ENCODE assay signal across 8 cellular contexts in the genomic region with DNA sequence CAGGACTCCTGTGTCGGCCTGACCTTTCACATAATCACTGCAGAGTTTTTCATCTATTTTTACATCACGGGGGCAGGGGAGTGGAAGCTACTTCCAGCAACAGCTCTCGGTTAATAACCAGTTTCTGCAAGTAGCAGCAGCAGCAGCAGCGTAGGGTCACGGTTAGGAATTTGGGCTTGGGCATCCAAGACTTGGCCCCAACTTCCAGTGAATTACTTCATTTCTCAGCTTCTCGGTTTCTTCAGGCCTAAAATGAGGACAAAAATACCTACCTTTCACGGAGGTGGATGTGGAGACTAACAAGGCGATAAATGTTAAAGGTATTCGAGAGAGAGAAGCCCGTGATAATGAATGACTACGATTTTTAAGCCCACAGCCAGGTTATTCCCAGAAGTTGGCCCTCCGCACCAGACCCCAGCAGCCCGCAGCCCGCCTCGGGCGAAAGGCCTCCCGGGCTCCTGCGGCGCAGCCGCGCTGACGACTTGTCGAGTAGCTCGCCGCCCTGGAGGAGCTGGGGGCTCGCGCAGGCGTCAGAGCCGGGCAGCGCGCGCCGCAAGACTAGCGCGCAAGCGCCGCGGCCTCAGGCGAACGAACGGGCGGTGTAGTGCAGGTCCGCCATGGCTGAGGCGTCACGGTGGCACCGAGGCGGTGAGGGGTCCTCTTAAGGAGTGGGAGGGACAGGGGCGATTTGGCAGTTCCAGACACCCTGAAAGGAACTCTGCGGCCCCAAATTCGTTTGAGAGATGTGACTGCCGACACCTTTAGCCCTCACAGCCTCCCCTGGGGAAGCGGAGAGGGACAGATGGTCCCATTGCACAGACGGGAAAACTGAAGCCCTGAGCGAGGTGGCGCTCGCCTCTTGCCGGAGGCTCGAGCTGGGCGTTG. TPM values are rescaled to one million over a fixed set of nuclear protein-coding genes. Genes with fewer than 3 reads are reported as not detected.
A peak's percentile ranks its signal among the peaks of the same experiment; 100 is the strongest.
DNase-seq lines count a peak whose midpoint lies in the region; ATAC-seq and TF ChIP-seq lines count a peak whose summit lies in the region.

A gene (plus strand): TSS at position 583 of the 885 bp plus-strand sequence. CDS start 35 bp downstream, at position 618.

- H3K9me3 ChIP-seq in heart right ventricle (no peaks in the 10 kb centered on the region), upper lobe of left lung (no peaks in the 10 kb centered on the region)

- intact Hi-C loops in heart right ventricle (cut with DNase I): loop anchor here in 5 of 10 donors (2.0 to 10.0 kb wide), 4 partner anchors 30 to 114 kb away; no protein-coding TSS in a partner anchor

- no peaks in the 10 kb centered on the region for H3K27me3 Mint-ChIP-seq in activated naive CD8-positive, alpha-beta T cell treated with anti-CD3 and anti-CD28 coated beads for 36 hours
- no peaks in the 10 kb centered on the region for H3K27me3 Mint-ChIP-seq in progenitor cell of endocrine pancreas

- TF ChIP-seq EP300 in upper lobe of left lung (IDR thresholded peaks at IDR 0.05): no peak

- H3K27ac Mint-ChIP-seq in activated naive CD8-positive, alpha-beta T cell treated with anti-CD3 and anti-CD28 coated beads for 36 hours: peak within 1 kb of the TSS; percentile 95
- peak within 1 kb of the TSS; percentile 39 for H3K27ac Mint-ChIP-seq in progenitor cell of endocrine pancreas

- H3K4me3 ChIP-seq in heart right ventricle (peak within 1 kb of the TSS; percentile 41 to 65 (median 60)), upper lobe of left lung (peak within 1 kb of the TSS in 3 of 4 donors; percentile 44 to 51 (median 51))

- H3K4me1 ChIP-seq in heart right ventricle (peaks cover 0 to 34% (median 22%) of the 10 kb centered on the region in 9 donors), upper lobe of left lung (peaks cover 0 to 11% (median 0%) of the 10 kb centered on the region in 4 donors)

- peaks cover 17% of the 10 kb centered on the region for H3K4me1 Mint-ChIP-seq in activated naive CD8-positive, alpha-beta T cell treated with anti-CD3 and anti-CD28 coated beads for 36 hours
- peaks cover 19% of the 10 kb centered on the region for H3K4me1 Mint-ChIP-seq in progenitor cell of endocrine pancreas (ENCODE audit: low read depth)

- TF ChIP-seq CTCF in heart right ventricle (IDR thresholded peaks at IDR 0.05): peak in 4 of 9 donors; percentile 16 to 40 (median 26)
- TF ChIP-seq CTCF in progenitor cell of endocrine pancreas (IDR thresholded peaks at IDR 0.05; ENCODE audit: unreplicated experiment): no peak
- TF ChIP-seq CTCF in upper lobe of left lung (IDR thresholded peaks at IDR 0.05): no peak

- H3K36me3 ChIP-seq in heart right ventricle (no peaks in the 10 kb centered on the region), upper lobe of left lung (no peaks in the 10 kb centered on the region)

- H3K27me3 ChIP-seq in heart right ventricle: no peaks in the 10 kb centered on the region
- H3K27me3 ChIP-seq in upper lobe of left lung: no peaks in the 10 kb centered on the region

- 9 to 10% methylated on average over 59 of the region's 59 CpGs for WGBS in heart right ventricle, 2 donors
- WGBS in upper lobe of left lung, 2 donors: 24 to 44% methylated on average over 22 to 44 of the region's 59 CpGs

- H3K9me3 Mint-ChIP-seq in activated naive CD8-positive, alpha-beta T cell treated with anti-CD3 and anti-CD28 coated beads for 36 hours: peaks cover 1% of the 10 kb centered on the region
- no peaks in the 10 kb centered on the region for H3K9me3 Mint-ChIP-seq in progenitor cell of endocrine pancreas (ENCODE audit: low read depth)

- TF ChIP-seq POLR2A in upper lobe of left lung (IDR thresholded peaks at IDR 0.05): peak in 3 of 4 donors; percentile 44 to 75 (median 55)

- peaks cover 4% of the 10 kb centered on the region for H3K36me3 Mint-ChIP-seq in activated naive CD8-positive, alpha-beta T cell treated with anti-CD3 and anti-CD28 coated beads for 36 hours
- no peaks in the 10 kb centered on the region for H3K36me3 Mint-ChIP-seq in progenitor cell of endocrine pancreas (ENCODE audit: insufficient read depth)

- peak; percentile 48 for DNase-seq in A172 (ENCODE audit: low spot score)
- DNase-seq in SKM-1 (lab: John Stamatoyannopoulos, UW; ENCODE audit: unreplicated experiment): peak; percentile 78
- DNase-seq in activated naive CD8-positive, alpha-beta T cell treated with anti-CD3 and anti-CD28 coated beads for 36 hours: peak; percentile 90
- DNase-seq in heart right ventricle: peak; percentile 84 to 91
- DNase-seq in progenitor cell of endocrine pancreas (ENCODE audit: low spot score, unreplicated experiment): no peak
- peak; percentile 85 to 96 for DNase-seq in upper lobe of left lung

- peak within 1 kb of the TSS; percentile 83 to 96 (median 92) for H3K27ac ChIP-seq in heart right ventricle
- H3K27ac ChIP-seq in upper lobe of left lung: peak within 1 kb of the TSS; percentile 45 to 84 (median 68)

- peak within 1 kb of the TSS; percentile 94 for H3K4me3 Mint-ChIP-seq in activated naive CD8-positive, alpha-beta T cell treated with anti-CD3 and anti-CD28 coated beads for 36 hours
- H3K4me3 Mint-ChIP-seq in progenitor cell of endocrine pancreas (ENCODE audit: low read depth): no peak within 1 kb of the TSS

- ATAC-seq in GM18873 (IDR thresholded peaks at IDR 0.05; ENCODE audit: low FRiP score, unreplicated experiment) (peak; percentile 75), HG03135 (IDR thresholded peaks at IDR 0.05; ENCODE audit: unreplicated experiment) (peak; percentile 94), heart right ventricle (peak; percentile 97 to 99 (median 98)), upper lobe of left lung (ENCODE audit: low FRiP score in 2 of 2) (peak; percentile 96 to 99)

RNA-seq across cellular contexts. Expression of the gene that starts here (rescaled TPM):
- not detected in 2 replicates for total RNA-seq in A172 (2014; rRNA removed; shearing (Covaris generic))
- not detected for total RNA-seq in activated naive CD8-positive, alpha-beta T cell treated with anti-CD3 and anti-CD28 coated beads for 36 hours
- 1 to 10 TPM in 3 of 10 donors, under 1 TPM in 6, not detected in 1; 0.42 to 1.7 (median 0.53) TPM for total RNA-seq in heart right ventricle
- polyA plus RNA-seq in heart right ventricle: under 1 TPM in 1 of 2 donors, not detected in 1; 0.06 TPM
- total RNA-seq in progenitor cell of endocrine pancreas: not detected in 2 replicates
- not detected for total RNA-seq in upper lobe of left lung

Comparison
In these comparisons a context has a peak if more than half of its experiments do, and no peak if none do; other contexts are left out.
1. Peak in DNase-seq in A172; RNA of the gene not detected or under 1 TPM.
2. Peak in DNase-seq in activated naive CD8-positive, alpha-beta T cell treated with anti-CD3 and anti-CD28 coated beads for 36 hours; RNA of the gene not detected or under 1 TPM.
3. Peak in DNase-seq, ATAC-seq, H3K4me3 ChIP-seq and H3K27ac ChIP-seq in upper lobe of left lung; RNA of the gene not detected or under 1 TPM.